10 cellular contexts compared by ENCODE assay signal in genomic region chr2:60885683-60886082, GRCh38. TPM values are rescaled to one million over a fixed set of nuclear protein-coding genes. Genes with fewer than 3 reads are reported as not detected.
DNase-seq lines count a peak whose midpoint lies in the region; ATAC-seq and TF ChIP-seq lines count a peak whose summit lies in the region.
"Had no signal": no experiment of that assay in that cellular context is flagged by ENCODE, and none has a peak within 500 bp of the region (broad histone marks: within the 10 kb centered on the region; RNA-seq: fewer than 3 reads in every experiment).

No MANE protein-coding gene starts in this region.

- H3K36me3 Mint-ChIP-seq in CD8-positive, alpha-beta T cell, result peaks cover 37% of the 10 kb centered on the region
- H3K36me3 Mint-ChIP-seq in activated naive CD8-positive, alpha-beta T cell treated with anti-CD3 and anti-CD28 coated beads, Interleukin-2, amount 10 ng/mL, durations not matched to agents 7 days and 5 days, result peaks cover 18% of the 10 kb centered on the region
- no peaks in the 10 kb centered on the region for H3K36me3 Mint-ChIP-seq in neural crest cell (ENCODE audit: low read depth)

- no peaks in the 10 kb centered on the region for H3K9me3 Mint-ChIP-seq in CD8-positive, alpha-beta T cell
- H3K9me3 Mint-ChIP-seq in activated naive CD8-positive, alpha-beta T cell treated with anti-CD3 and anti-CD28 coated beads, Interleukin-2, amount 10 ng/mL, durations not matched to agents 7 days and 5 days, result peaks cover 3% of the 10 kb centered on the region
- no peaks in the 10 kb centered on the region for H3K9me3 Mint-ChIP-seq in neural crest cell

- H3K4me1 ChIP-seq in CD8-positive, alpha-beta T cell (ENCODE audit: insufficient read depth, low read length), result peaks cover 35% of the 10 kb centered on the region
- H3K4me1 ChIP-seq: prostate gland had no signal

- H3K27ac Mint-ChIP-seq in CD8-positive, alpha-beta T cell, result peak overlapping the region; percentile 3
- peak overlapping the region; percentile 82 for H3K27ac Mint-ChIP-seq in activated naive CD8-positive, alpha-beta T cell treated with anti-CD3 and anti-CD28 coated beads, Interleukin-2, amount 10 ng/mL, durations not matched to agents 7 days and 5 days
- no peak overlapping the region for H3K27ac Mint-ChIP-seq in neural crest cell (ENCODE audit: unreplicated experiment)

- CTCF ChIA-PET in CD8-positive, alpha-beta T cell (lab: Charles Lee), result no interaction called here
- CTCF ChIA-PET in GM10248 (lab: Yijun Ruan, JAX), result interaction anchor here (2.0 kb wide), 1 partner anchor 113 kb away, joined by 7 read pairs; no protein-coding TSS in a partner anchor

- peak overlapping the region; percentile 72 for H3K4me3 Mint-ChIP-seq in CD8-positive, alpha-beta T cell
- peak overlapping the region; percentile 78 for H3K4me3 Mint-ChIP-seq in activated naive CD8-positive, alpha-beta T cell treated with anti-CD3 and anti-CD28 coated beads, Interleukin-2, amount 10 ng/mL, durations not matched to agents 7 days and 5 days
- peak overlapping the region; percentile 36 for H3K4me3 Mint-ChIP-seq in neural crest cell

- POLR2A ChIA-PET in CD8-positive, alpha-beta T cell (lab: Charles Lee), result interaction anchor here (0.7 kb wide), 1 partner anchor 66 kb away, joined by 3 read pairs; no protein-coding TSS in a partner anchor
- POLR2A ChIA-PET in activated naive CD8-positive, alpha-beta T cell treated with anti-CD3 and anti-CD28 coated beads, Interleukin-2, amount 10 ng/mL, durations not matched to agents 7 days and 5 days (lab: Charles Lee), result no interaction called here
- POLR2A ChIA-PET in GM10248 (lab: Yijun Ruan, JAX), result no interaction called here

- no peaks in the 10 kb centered on the region for H3K36me3 ChIP-seq in CD8-positive, alpha-beta T cell (ENCODE audit: insufficient read depth, low read length)
- H3K36me3 ChIP-seq: prostate gland had no signal

- no peaks in the 10 kb centered on the region for H3K9me3 ChIP-seq in CD8-positive, alpha-beta T cell (ENCODE audit: low read length)
- H3K9me3 ChIP-seq: prostate gland had no signal

- no peak for ATAC-seq in CD8-positive, alpha-beta T cell
- ATAC-seq in activated naive CD8-positive, alpha-beta T cell treated with anti-CD3 and anti-CD28 coated beads, Interleukin-2, amount 10 ng/mL, durations not matched to agents 7 days and 5 days (ENCODE audit: low read depth), result no peak
- ATAC-seq in GM18870 (IDR thresholded peaks at IDR 0.05; ENCODE audit: unreplicated experiment), result no peak

- no peak overlapping the region for H3K27ac ChIP-seq in CD8-positive, alpha-beta T cell (ENCODE audit: low read depth, low read length)
- H3K27ac ChIP-seq: prostate gland, RWPE1 had no signal

- no peak for TF ChIP-seq CTCF in CD8-positive, alpha-beta T cell (IDR thresholded peaks at IDR 0.05)
- TF ChIP-seq CTCF in neural crest cell (conservative IDR thresholded peaks at IDR 0.05), result no peak
- TF ChIP-seq CTCF in GM10248 (IDR thresholded peaks at IDR 0.05; ENCODE audit: control extremely low read depth, extremely low read depth, low read depth, missing control alignments), result no peak

- no peaks in the 10 kb centered on the region for H3K27me3 ChIP-seq in CD8-positive, alpha-beta T cell (ENCODE audit: insufficient read depth, low read length)

- no peaks in the 10 kb centered on the region for H3K27me3 Mint-ChIP-seq in CD8-positive, alpha-beta T cell (ENCODE audit: low read depth)
- H3K27me3 Mint-ChIP-seq in activated naive CD8-positive, alpha-beta T cell treated with anti-CD3 and anti-CD28 coated beads, Interleukin-2, amount 10 ng/mL, durations not matched to agents 7 days and 5 days, result no peaks in the 10 kb centered on the region
- no peaks in the 10 kb centered on the region for H3K27me3 Mint-ChIP-seq in neural crest cell (ENCODE audit: low read depth)

- H3K4me3 ChIP-seq in CD8-positive, alpha-beta T cell (ENCODE audit: low read depth, low read length), result no peak overlapping the region
- H3K4me3 ChIP-seq: prostate gland had no signal

- intact Hi-C loops in CD8-positive, alpha-beta T cell (cut with DNase I, micrococcal nuclease), result loop anchor here in 1 of 2 experiments (10.0 kb wide), 1 partner anchor 999 kb away; the partner anchor contains the start of gene CCT4

- H3K4me1 Mint-ChIP-seq in CD8-positive, alpha-beta T cell (ENCODE audit: low read depth), result peaks cover 57% of the 10 kb centered on the region
- peaks cover 33% of the 10 kb centered on the region for H3K4me1 Mint-ChIP-seq in activated naive CD8-positive, alpha-beta T cell treated with anti-CD3 and anti-CD28 coated beads, Interleukin-2, amount 10 ng/mL, durations not matched to agents 7 days and 5 days
- H3K4me1 Mint-ChIP-seq in neural crest cell, result peaks cover 20% of the 10 kb centered on the region

- DNase-seq in CD8-positive, alpha-beta T cell, result no peak
- peak; percentile 59 for DNase-seq in HuH-7 (ENCODE audit: low spot score)
- no peak for DNase-seq in activated naive CD8-positive, alpha-beta T cell treated with anti-CD3 and anti-CD28 coated beads, Interleukin-2, amount 10 ng/mL, durations not matched to agents 7 days and 5 days
- no peak for DNase-seq in neural crest cell (ENCODE audit: low read depth, low spot score)
- DNase-seq in H4 (ENCODE audit: low spot score), result no peak
- DNase-seq in GM10248 (ENCODE audit: extremely low spot score), result no peak
- DNase-seq: effector CD4-positive, alpha-beta T cell had no signal

RNA-seq across cellular contexts. Expression of gene REL, which starts 4.3 kb away (rescaled TPM):
- total RNA-seq in CD8-positive, alpha-beta T cell, result 100 to 1,000 TPM; 202 to 205 TPM
- 10 to 100 TPM; 27.9 to 28.8 TPM for total RNA-seq in activated naive CD8-positive, alpha-beta T cell treated with anti-CD3 and anti-CD28 coated beads, Interleukin-2, amount 10 ng/mL, durations not matched to agents 7 days and 5 days
- 8.7 and 9.8 TPM in 2 replicates for total RNA-seq in neural crest cell
- total RNA-seq in H4 (2014; rRNA removed; shearing (Covaris generic)), result 2.9 and 3.0 TPM in 2 replicates

Comparison
In these comparisons a context has a peak if more than half of its experiments do, and no peak if none do; other contexts are left out.
1. RNA of gene REL, which starts 4.3 kb away (total RNA-seq): 202 to 205 TPM in CD8-positive, alpha-beta T cell; 27.9 to 28.8 TPM in activated naive CD8-positive, alpha-beta T cell treated with anti-CD3 and anti-CD28 coated beads, Interleukin-2, amount 10 ng/mL, durations not matched to agents 7 days and 5 days, 8.7 to 9.8 TPM in neural crest cell and 2.9 to 3.0 TPM in H4; every median in the first group is over 4 times any median in the second.
2. Peak in every context shown above with its lines, with median percentiles within 50 percentile points of each other: H3K4me3 Mint-ChIP-seq.